31 cellular contexts compared by ENCODE assay signal in genomic region chr7:74403521-74404387, GRCh38. TPM values are rescaled to one million over a fixed set of nuclear protein-coding genes. Genes with fewer than 3 reads are reported as not detected.
"Had no signal": no experiment of that assay in that cellular context is flagged by ENCODE, and none has a peak within 500 bp of the region (broad histone marks: within the 10 kb centered on the region; RNA-seq: fewer than 3 reads in every experiment).

No MANE protein-coding gene starts in this region.

- H3K36me3 Mint-ChIP-seq: activated naive CD8-positive, alpha-beta T cell; natural killer cell treated with Interleukin-12 subunit alpha and Interleukin-12 subunit beta and Interleukin-15 and Interleukin-18, amount 100 ng/mL, for 72 hours; type B pancreatic cell had no signal

- H3K4me3 Mint-ChIP-seq: activated B cell treated with CpG ODN at 0.5 μM for 24 hours; activated CD4-positive, alpha-beta T cell treated with anti-CD3 and anti-CD28 coated beads for 36 hours; activated naive CD8-positive, alpha-beta T cell; activated T-cell treated with anti-CD3 and anti-CD28 coated beads, Interleukin-2, amount 50 U/mL, for 4 hours; memory B cell; natural killer cell treated with Interleukin-12 subunit alpha and Interleukin-12 subunit beta and Interleukin-15 and Interleukin-18, amount 100 ng/mL, for 72 hours; T-helper 1 cell treated with Interleukin-12 subunit alpha and Interleukin-12 subunit beta and Interleukin-4 antibody, amounts not matched to agents 30 μg/mL and 1 μg/mL, for 36 hours; type B pancreatic cell had no signal

- H3K27me3 Mint-ChIP-seq: activated B cell treated with CpG ODN at 0.5 μM for 24 hours; activated CD4-positive, alpha-beta T cell treated with anti-CD3 and anti-CD28 coated beads for 36 hours; activated naive CD8-positive, alpha-beta T cell; memory B cell; natural killer cell treated with Interleukin-12 subunit alpha and Interleukin-12 subunit beta and Interleukin-15 and Interleukin-18, amount 100 ng/mL, for 72 hours; type B pancreatic cell had no signal

- H3K4me1 ChIP-seq: adrenal gland, ascending aorta, esophagus muscularis mucosa, parathyroid adenoma had no signal

- H3K4me1 Mint-ChIP-seq: activated B cell treated with CpG ODN at 0.5 μM for 24 hours; activated CD4-positive, alpha-beta T cell treated with anti-CD3 and anti-CD28 coated beads for 36 hours; memory B cell had no signal

- DNase-seq: activated B cell treated with CpG ODN at 0.5 μM for 24 hours; activated CD4-positive, alpha-beta T cell treated with anti-CD3 and anti-CD28 coated beads for 36 hours; activated CD4-positive, alpha-beta T cell treated with anti-CD3 and anti-CD28 coated beads, Interleukin-2, amount 50 U/mL, for 4 hours; activated CD8-positive, alpha-beta memory T cell treated with anti-CD3 and anti-CD28 coated beads for 24 hours; activated CD8-positive, alpha-beta memory T cell treated with anti-CD3 and anti-CD28 coated beads, Interleukin-2, amount 50 U/mL, for 48 hours; activated naive CD4-positive, alpha-beta T cell; activated T-cell treated with anti-CD3 and anti-CD28 coated beads, Interleukin-2, amount 50 U/mL, for 4 hours; adrenal gland; brain microvascular endothelial cell; caudate nucleus; effector memory CD4-positive, alpha-beta T cell; hippocampal formation; left colon; stimulated activated CD4-positive, alpha-beta T cell treated with anti-CD3 and anti-CD28 coated beads, Interleukin-15, amount 100 ng/mL, for 24 hours; stimulated activated naive CD4-positive, alpha-beta T cell; T1000 had no signal

- FAIRE-seq: endothelial cell of umbilical vein, frontal cortex had no signal

- H2AFZ ChIP-seq: parathyroid adenoma had no signal

- H3K4me2 ChIP-seq: smooth muscle cell had no signal

- H3K27me3 ChIP-seq: adrenal gland, ascending aorta, brain microvascular endothelial cell, esophagus muscularis mucosa, neutrophil had no signal

- H3K9me3 Mint-ChIP-seq: activated B cell treated with CpG ODN at 0.5 μM for 24 hours; activated T-cell treated with anti-CD3 and anti-CD28 coated beads, Interleukin-2, amount 50 U/mL, for 4 hours; activated T-helper 2 cell treated with anti-CD3 and anti-CD28 coated beads, Interferon-gamma antibody, Interleukin-2, Interleukin-4, amounts not matched to agents 10 μg/mL and 5 μg/mL and 100 μg/mL, durations not matched to agents 14 hours and 24 hours and 36 hours; memory B cell; natural killer cell treated with Interleukin-12 subunit alpha and Interleukin-12 subunit beta and Interleukin-15 and Interleukin-18, amount 100 ng/mL, for 72 hours; T-helper 1 cell treated with Interleukin-12 subunit alpha and Interleukin-12 subunit beta and Interleukin-4 antibody, amounts not matched to agents 30 μg/mL and 1 μg/mL, for 36 hours; type B pancreatic cell had no signal

- H3K4me3 ChIP-seq: adrenal gland, ascending aorta, esophagus muscularis mucosa, smooth muscle cell, thoracic aorta had no signal

- H3K36me3 ChIP-seq: neutrophil had no signal

- ATAC-seq: activated CD4-positive, alpha-beta T cell treated with anti-CD3 and anti-CD28 coated beads for 36 hours; activated T-cell treated with anti-CD3 and anti-CD28 coated beads, Interleukin-2, amount 50 U/mL, for 4 hours; left colon; natural killer cell treated with Interleukin-12 subunit alpha and Interleukin-12 subunit beta and Interleukin-15 and Interleukin-18, amount 100 ng/mL, for 72 hours; sciatic nerve had no signal

- H3K27ac Mint-ChIP-seq: activated B cell treated with CpG ODN at 0.5 μM for 24 hours; activated CD4-positive, alpha-beta T cell treated with anti-CD3 and anti-CD28 coated beads for 36 hours; activated naive CD8-positive, alpha-beta T cell; activated T-helper 2 cell treated with anti-CD3 and anti-CD28 coated beads, Interferon-gamma antibody, Interleukin-2, Interleukin-4, amounts not matched to agents 10 μg/mL and 5 μg/mL and 100 μg/mL, durations not matched to agents 14 hours and 24 hours and 36 hours; memory B cell; natural killer cell treated with Interleukin-12 subunit alpha and Interleukin-12 subunit beta and Interleukin-15 and Interleukin-18, amount 100 ng/mL, for 72 hours; T-helper 1 cell treated with Interleukin-12 subunit alpha and Interleukin-12 subunit beta and Interleukin-4 antibody, amounts not matched to agents 30 μg/mL and 1 μg/mL, for 36 hours; type B pancreatic cell had no signal

- H3K27ac ChIP-seq: adrenal gland, ascending aorta, brain microvascular endothelial cell, esophagus muscularis mucosa, neutrophil, parathyroid adenoma, thoracic aorta had no signal

- H3K79me2 ChIP-seq: parathyroid adenoma had no signal

- H3K9me3 ChIP-seq: adrenal gland, ascending aorta, esophagus muscularis mucosa, neutrophil, thoracic aorta had no signal

- H3K9ac ChIP-seq: parathyroid adenoma had no signal

RNA-seq across cellular contexts. Expression of gene GTF2IRD1, which starts 50.0 kb away (rescaled TPM):
- total RNA-seq: natural killer cell treated with Interleukin-12 subunit alpha and Interleukin-12 subunit beta and Interleukin-15 and Interleukin-18, amount 100 ng/mL, for 72 hours had no signal
